8 cellular contexts compared by ENCODE assay signal in the genomic region with DNA sequence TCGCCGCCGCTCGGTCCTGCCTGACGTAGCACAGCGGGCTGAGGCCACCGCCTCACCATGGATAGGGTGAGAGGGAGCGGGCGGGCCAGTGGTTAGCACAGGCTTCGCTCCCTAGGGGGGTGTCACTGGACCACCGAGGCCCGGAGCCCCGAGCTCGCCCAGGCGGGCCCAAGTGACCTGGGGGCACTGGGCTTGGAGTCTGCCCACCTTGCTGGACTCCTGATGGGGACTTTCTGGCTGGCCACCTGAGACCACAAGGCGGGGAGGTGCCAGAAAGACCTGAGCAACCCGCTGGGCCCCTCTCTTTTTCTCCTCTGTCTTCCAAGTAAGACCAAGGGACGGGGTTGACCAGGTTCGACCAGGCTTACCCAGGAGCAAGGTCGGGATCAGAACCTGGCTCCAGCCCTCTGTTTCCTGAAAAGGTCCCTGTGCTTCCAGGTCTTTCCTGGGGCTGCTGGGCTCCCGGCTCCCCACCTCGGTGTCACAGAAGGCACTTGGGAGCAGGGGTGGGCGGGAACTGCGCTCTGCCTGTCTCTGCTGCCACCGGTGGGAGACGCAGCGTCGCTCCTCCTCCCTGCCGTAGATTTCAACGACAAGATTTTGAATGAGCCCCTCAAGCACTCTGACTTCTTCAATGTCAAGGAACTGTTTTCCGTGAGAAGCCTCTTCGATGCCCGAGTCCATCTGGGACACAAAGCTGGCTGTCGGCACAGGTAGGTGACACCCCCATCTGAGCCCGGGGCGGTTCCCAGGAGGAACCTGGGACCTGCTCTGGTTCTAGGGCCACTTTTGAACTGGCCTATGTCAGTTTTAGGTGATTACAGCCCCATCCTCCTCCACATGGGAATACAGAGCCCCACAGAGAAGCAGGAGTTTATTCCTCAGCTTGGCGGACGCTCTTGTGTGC. TPM values are rescaled to one million over a fixed set of nuclear protein-coding genes. Genes with fewer than 3 reads are reported as not detected.
A peak's percentile ranks its signal among the peaks of the same experiment; 100 is the strongest.
DNase-seq lines count a peak whose midpoint lies in the region; ATAC-seq and TF ChIP-seq lines count a peak whose summit lies in the region.

No MANE protein-coding gene starts in this region.

- TF ChIP-seq CTCF in CD14-positive monocyte (IDR thresholded peaks at IDR 0.05) = no peak

- peaks cover 21% of the 10 kb centered on the region for H3K4me1 Mint-ChIP-seq in CD14-positive monocyte
- peaks cover 11% of the 10 kb centered on the region for H3K4me1 Mint-ChIP-seq in activated naive CD8-positive, alpha-beta T cell treated with anti-CD3 and anti-CD28 coated beads for 36 hours

- peak overlapping the region; percentile 73 for H3K4me3 ChIP-seq in iPS-11a (ENCODE audit: low read depth, low read length)

- H3K27me3 Mint-ChIP-seq in CD14-positive monocyte (ENCODE audit: low read depth in 3 of 3) = peaks cover 3 to 16% (median 13%) of the 10 kb centered on the region in 3 donors
- H3K27me3 Mint-ChIP-seq in activated naive CD8-positive, alpha-beta T cell treated with anti-CD3 and anti-CD28 coated beads for 36 hours = peaks cover 4% of the 10 kb centered on the region

- ATAC-seq in HG02885 (IDR thresholded peaks at IDR 0.05; ENCODE audit: poor library complexity, unreplicated experiment) (peak; percentile 51), HG02840 (IDR thresholded peaks at IDR 0.05; ENCODE audit: low FRiP score, unreplicated experiment) (no peak)

- H3K27ac Mint-ChIP-seq in CD14-positive monocyte = peak overlapping the region in 5 of 7 donors; percentile 41 to 87 (median 72)
- H3K27ac Mint-ChIP-seq in activated naive CD8-positive, alpha-beta T cell treated with anti-CD3 and anti-CD28 coated beads for 36 hours = peak overlapping the region; percentile 93

- H3K9me3 Mint-ChIP-seq in CD14-positive monocyte = no peaks in the 10 kb centered on the region
- H3K9me3 Mint-ChIP-seq in activated naive CD8-positive, alpha-beta T cell treated with anti-CD3 and anti-CD28 coated beads for 36 hours = no peaks in the 10 kb centered on the region

- peak overlapping the region; percentile 71 to 88 for H3K4me3 Mint-ChIP-seq in CD14-positive monocyte
- H3K4me3 Mint-ChIP-seq in activated naive CD8-positive, alpha-beta T cell treated with anti-CD3 and anti-CD28 coated beads for 36 hours = peak overlapping the region; percentile 93

- intact Hi-C loops in CD14-positive monocyte (cut with micrococcal nuclease) = no loop called here

- DNase-seq in CD14-positive monocyte (ENCODE audit: low spot score) (no peak), NCI-H82 treated with DMSO at 0.1 percent for 48 hours (lab: John Stamatoyannopoulos, UW; ENCODE audit: unreplicated experiment) (no peak), NOMO-1 treated with dmso at 0.1 percent for 144 hours (lab: John Stamatoyannopoulos, UW; ENCODE audit: unreplicated experiment) (no peak)
- DNase-seq in activated naive CD8-positive, alpha-beta T cell treated with anti-CD3 and anti-CD28 coated beads for 36 hours = peak; percentile 74
- peak; percentile 77 for DNase-seq in stimulated activated CD8-positive, alpha-beta memory T cell treated with anti-CD3 and anti-CD28 coated beads, Interleukin-4, amount 100 ng/mL, for 48 hours

- H3K36me3 Mint-ChIP-seq in CD14-positive monocyte = peaks cover 22 to 39% of the 10 kb centered on the region in 2 donors
- H3K36me3 Mint-ChIP-seq in activated naive CD8-positive, alpha-beta T cell treated with anti-CD3 and anti-CD28 coated beads for 36 hours = peaks cover 30% of the 10 kb centered on the region

RNA-seq across cellular contexts. Expression of a gene that starts 1.0 kb away (rescaled TPM):
- polyA plus RNA-seq in CD14-positive monocyte = 10 to 100 TPM; 27.9 to 30.2 TPM
- total RNA-seq in activated naive CD8-positive, alpha-beta T cell treated with anti-CD3 and anti-CD28 coated beads for 36 hours = 10 to 100 TPM; 74.0 to 78.8 TPM

RNA-seq across cellular contexts. Expression of a gene that starts 19.7 kb away (rescaled TPM):
- not detected for polyA plus RNA-seq in CD14-positive monocyte
- not detected for total RNA-seq in activated naive CD8-positive, alpha-beta T cell treated with anti-CD3 and anti-CD28 coated beads for 36 hours

RNA-seq across cellular contexts. Expression of a gene that starts 21.9 kb away (rescaled TPM):
- polyA plus RNA-seq in CD14-positive monocyte = under 1 TPM; 0.56 to 0.60 TPM
- under 1 TPM; 0.20 to 0.27 TPM for total RNA-seq in activated naive CD8-positive, alpha-beta T cell treated with anti-CD3 and anti-CD28 coated beads for 36 hours

RNA-seq across cellular contexts. Expression of a gene that starts 44.4 kb away (rescaled TPM):
- not detected for polyA plus RNA-seq in CD14-positive monocyte
- total RNA-seq in activated naive CD8-positive, alpha-beta T cell treated with anti-CD3 and anti-CD28 coated beads for 36 hours = not detected

Comparison
In these comparisons a context has a peak if more than half of its experiments do, and no peak if none do; other contexts are left out.
1. DNase-seq: peak in activated naive CD8-positive, alpha-beta T cell treated with anti-CD3 and anti-CD28 coated beads for 36 hours (single experiment) and stimulated activated CD8-positive, alpha-beta memory T cell treated with anti-CD3 and anti-CD28 coated beads, Interleukin-4, amount 100 ng/mL, for 48 hours (single experiment); none in CD14-positive monocyte (single experiment), NCI-H82 treated with DMSO at 0.1 percent for 48 hours (single experiment) and NOMO-1 treated with dmso at 0.1 percent for 144 hours (single experiment).